ENCODE assay signal across 1 cellular context in the genomic region with DNA sequence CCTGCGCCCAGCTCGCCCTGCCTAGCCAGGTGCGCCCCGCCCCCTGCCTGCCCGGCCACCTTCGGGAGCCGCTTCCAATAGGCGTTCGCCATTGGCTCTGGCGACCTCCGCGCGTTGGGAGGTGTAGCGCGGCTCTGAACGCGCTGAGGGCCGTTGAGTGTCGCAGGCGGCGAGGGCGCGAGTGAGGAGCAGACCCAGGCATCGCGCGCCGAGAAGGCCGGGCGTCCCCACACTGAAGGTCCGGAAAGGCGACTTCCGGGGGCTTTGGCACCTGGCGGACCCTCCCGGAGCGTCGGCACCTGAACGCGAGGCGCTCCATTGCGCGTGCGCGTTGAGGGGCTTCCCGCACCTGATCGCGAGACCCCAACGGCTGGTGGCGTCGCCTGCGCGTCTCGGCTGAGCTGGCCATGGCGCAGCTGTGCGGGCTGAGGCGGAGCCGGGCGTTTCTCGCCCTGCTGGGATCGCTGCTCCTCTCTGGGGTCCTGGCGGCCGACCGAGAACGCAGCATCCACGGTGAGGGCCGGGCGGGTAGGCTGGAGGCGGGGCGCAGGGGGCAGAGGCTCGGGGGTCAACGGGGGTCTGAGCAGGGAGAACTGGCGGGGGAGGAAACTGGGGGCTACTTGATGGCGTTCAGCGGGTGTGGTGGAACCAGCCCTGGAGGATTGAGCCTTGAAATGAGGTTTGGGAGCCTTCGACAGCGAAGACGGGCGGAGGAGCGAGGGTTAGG.
TF ChIP-seq lines count a peak whose summit lies in the region.

TSS of gene SPINT2 (plus strand) at position 88 of the 727 bp plus-strand sequence. CDS start at position 408, 320 bp downstream.

TF ChIP-seq in A549, 52 proteins besides CTCF, POLR2A, EP300 and RAD21 (continued from another document):
- no peak for TF ChIP-seq CHD4 (IDR thresholded peaks at IDR 0.05; ENCODE audit: borderline replicate concordance)
- TF ChIP-seq MAX (IDR thresholded peaks at IDR 0.05) = peak; percentile 84
- TF ChIP-seq JUNB (IDR thresholded peaks at IDR 0.05) = no peak
- TF ChIP-seq GATA3 (IDR thresholded peaks at IDR 0.05; ENCODE audit: borderline replicate concordance) = peak; percentile 14
- no peak for TF ChIP-seq ZC3H11A (IDR thresholded peaks at IDR 0.05)
- TF ChIP-seq ZNF302 (CRISPR knock-in tag; IDR thresholded peaks at IDR 0.05) = no peak
- TF ChIP-seq KDM1A (IDR thresholded peaks at IDR 0.05; ENCODE audit: low read depth) = no peak
- peak; percentile 81 for TF ChIP-seq E2F6 (IDR thresholded peaks at IDR 0.05; ENCODE audit: borderline replicate concordance, low read depth)
- TF ChIP-seq CHD2 (IDR thresholded peaks at IDR 0.05; ENCODE audit: low read length, partially characterized antibody) = peak; percentile 88
- TF ChIP-seq REST (IDR thresholded peaks at IDR 0.05) = peak; percentile 83
- no peak for TF ChIP-seq NR3C1 (IDR thresholded peaks at IDR 0.05)
- no peak for TF ChIP-seq EHF (CRISPR knock-in tag; IDR thresholded peaks at IDR 0.05)
- TF ChIP-seq NPAS2 (CRISPR knock-in tag; IDR thresholded peaks at IDR 0.05; ENCODE audit: borderline replicate concordance) = no peak
- TF ChIP-seq, protein P1, sequence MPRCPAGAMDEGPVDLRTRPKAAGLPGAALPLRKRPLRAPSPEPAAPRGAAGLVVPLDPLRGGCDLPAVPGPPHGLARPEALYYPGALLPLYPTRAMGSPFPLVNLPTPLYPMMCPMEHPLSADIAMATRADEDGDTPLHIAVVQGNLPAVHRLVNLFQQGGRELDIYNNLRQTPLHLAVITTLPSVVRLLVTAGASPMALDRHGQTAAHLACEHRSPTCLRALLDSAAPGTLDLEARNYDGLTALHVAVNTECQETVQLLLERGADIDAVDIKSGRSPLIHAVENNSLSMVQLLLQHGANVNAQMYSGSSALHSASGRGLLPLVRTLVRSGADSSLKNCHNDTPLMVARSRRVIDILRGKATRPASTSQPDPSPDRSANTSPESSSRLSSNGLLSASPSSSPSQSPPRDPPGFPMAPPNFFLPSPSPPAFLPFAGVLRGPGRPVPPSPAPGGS (IDR thresholded peaks at IDR 0.05) = peak; percentile 83
TF ChIP-seq in A549: peak in this region for 13.
